ENCODE assay signal across 1 cellular context in the genomic region with DNA sequence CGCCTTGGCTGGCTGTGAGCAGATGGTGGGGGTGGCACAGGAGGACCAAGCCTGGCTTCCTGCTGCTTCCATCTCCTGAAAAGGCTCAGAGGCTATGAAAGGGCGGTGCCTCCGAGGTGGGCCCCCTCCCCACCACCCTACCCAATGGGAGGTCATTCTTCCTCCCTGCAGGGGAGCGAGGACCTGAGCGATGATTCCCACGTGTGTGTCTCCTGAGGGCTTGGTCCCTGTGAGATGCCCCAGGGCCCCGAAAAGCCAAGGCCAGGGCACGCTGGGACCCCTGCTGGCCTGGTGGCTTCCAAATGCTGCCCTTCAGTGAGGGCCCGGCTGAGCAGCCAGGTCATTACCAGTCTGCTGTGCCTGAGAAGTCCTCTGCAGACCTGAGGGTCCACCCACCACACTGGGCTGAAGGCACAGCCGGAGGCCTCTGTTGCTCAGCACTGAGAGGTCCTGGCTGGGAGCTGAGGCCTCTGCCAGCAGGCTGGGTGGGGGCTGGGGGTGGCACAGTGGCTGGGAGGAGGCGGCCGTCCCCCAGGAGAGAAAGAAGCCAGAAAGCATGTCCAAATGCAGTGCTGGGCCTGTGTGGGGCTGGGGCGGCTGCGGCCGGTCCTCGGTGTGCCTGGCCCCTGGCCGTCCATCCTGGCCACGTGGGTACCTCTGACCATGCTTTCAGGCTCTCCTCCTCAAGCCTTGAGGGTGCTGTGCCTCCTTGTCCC.
TF ChIP-seq lines count a peak whose summit lies in the region.

No MANE protein-coding gene starts in this region.

TF ChIP-seq in HepG2, 621 proteins besides CTCF, POLR2A, EP300 and RAD21:
- TF ChIP-seq SRF (IDR thresholded peaks at IDR 0.05; ENCODE audit: low read depth, low read length) = no peak
- TF ChIP-seq ZNF83 (CRISPR knock-in tag; IDR thresholded peaks at IDR 0.05; ENCODE audit: borderline replicate concordance) = no peak
- no peak for TF ChIP-seq NFKB2 (CRISPR knock-in tag; IDR thresholded peaks at IDR 0.05; ENCODE audit: borderline replicate concordance)
- no peak for TF ChIP-seq NFIC (IDR thresholded peaks at IDR 0.05; ENCODE audit: low read length)
- TF ChIP-seq GATAD1 (CRISPR knock-in tag; IDR thresholded peaks at IDR 0.05) = no peak
- TF ChIP-seq TCF7 (IDR thresholded peaks at IDR 0.05; ENCODE audit: low read depth) = no peak
- TF ChIP-seq, protein P1, sequence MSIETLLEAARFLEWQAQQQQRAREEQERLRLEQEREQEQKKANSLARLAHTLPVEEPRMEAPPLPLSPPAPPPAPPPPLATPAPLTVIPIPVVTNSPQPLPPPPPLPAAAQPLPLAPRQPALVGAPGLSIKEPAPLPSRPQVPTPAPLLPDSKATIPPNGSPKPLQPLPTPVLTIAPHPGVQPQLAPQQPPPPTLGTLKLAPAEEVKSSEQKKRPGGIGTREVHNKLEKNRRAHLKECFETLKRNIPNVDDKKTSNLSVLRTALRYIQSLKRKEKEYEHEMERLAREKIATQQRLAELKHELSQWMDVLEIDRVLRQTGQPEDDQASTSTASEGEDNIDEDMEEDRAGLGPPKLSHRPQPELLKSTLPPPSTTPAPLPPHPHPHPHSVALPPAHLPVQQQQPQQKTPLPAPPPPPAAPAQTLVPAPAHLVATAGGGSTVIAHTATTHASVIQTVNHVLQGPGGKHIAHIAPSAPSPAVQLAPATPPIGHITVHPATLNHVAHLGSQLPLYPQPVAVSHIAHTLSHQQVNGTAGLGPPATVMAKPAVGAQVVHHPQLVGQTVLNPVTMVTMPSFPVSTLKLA (IDR thresholded peaks at IDR 0.05) = no peak
- TF ChIP-seq ZNF230 (CRISPR knock-in tag; IDR thresholded peaks at IDR 0.05) = no peak
- TF ChIP-seq FIP1L1 (IDR thresholded peaks at IDR 0.05; ENCODE audit: borderline replicate concordance, insufficient read depth, low read depth, low read length) = no peak
- TF ChIP-seq RBM39 (IDR thresholded peaks at IDR 0.05; ENCODE audit: low read depth, low read length, poor library complexity, severe bottlenecking) = no peak
- no peak for TF ChIP-seq ZFY (CRISPR knock-in tag; IDR thresholded peaks at IDR 0.05)
- no peak for TF ChIP-seq SNRNP70 (IDR thresholded peaks at IDR 0.05; ENCODE audit: low read depth, low read length)
- TF ChIP-seq ZSCAN9 (CRISPR knock-in tag; IDR thresholded peaks at IDR 0.05; ENCODE audit: borderline replicate concordance) = no peak
- TF ChIP-seq NFIB (CRISPR knock-in tag; IDR thresholded peaks at IDR 0.05; ENCODE audit: borderline replicate concordance) = no peak
- TF ChIP-seq HOXD1 (CRISPR knock-in tag; IDR thresholded peaks at IDR 0.05) = no peak
- TF ChIP-seq, protein P2, sequence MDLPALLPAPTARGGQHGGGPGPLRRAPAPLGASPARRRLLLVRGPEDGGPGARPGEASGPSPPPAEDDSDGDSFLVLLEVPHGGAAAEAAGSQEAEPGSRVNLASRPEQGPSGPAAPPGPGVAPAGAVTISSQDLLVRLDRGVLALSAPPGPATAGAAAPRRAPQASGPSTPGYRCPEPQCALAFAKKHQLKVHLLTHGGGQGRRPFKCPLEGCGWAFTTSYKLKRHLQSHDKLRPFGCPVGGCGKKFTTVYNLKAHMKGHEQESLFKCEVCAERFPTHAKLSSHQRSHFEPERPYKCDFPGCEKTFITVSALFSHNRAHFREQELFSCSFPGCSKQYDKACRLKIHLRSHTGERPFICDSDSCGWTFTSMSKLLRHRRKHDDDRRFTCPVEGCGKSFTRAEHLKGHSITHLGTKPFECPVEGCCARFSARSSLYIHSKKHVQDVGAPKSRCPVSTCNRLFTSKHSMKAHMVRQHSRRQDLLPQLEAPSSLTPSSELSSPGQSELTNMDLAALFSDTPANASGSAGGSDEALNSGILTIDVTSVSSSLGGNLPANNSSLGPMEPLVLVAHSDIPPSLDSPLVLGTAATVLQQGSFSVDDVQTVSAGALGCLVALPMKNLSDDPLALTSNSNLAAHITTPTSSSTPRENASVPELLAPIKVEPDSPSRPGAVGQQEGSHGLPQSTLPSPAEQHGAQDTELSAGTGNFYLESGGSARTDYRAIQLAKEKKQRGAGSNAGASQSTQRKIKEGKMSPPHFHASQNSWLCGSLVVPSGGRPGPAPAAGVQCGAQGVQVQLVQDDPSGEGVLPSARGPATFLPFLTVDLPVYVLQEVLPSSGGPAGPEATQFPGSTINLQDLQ (CRISPR knock-in tag; IDR thresholded peaks at IDR 0.05) = no peak
- no peak for TF ChIP-seq ZNF441 (CRISPR knock-in tag; IDR thresholded peaks at IDR 0.05; ENCODE audit: borderline replicate concordance)
- no peak for TF ChIP-seq FOXK2 (IDR thresholded peaks at IDR 0.05)
TF ChIP-seq in HepG2: peak in this region for 0.
